Comparison of ENCODE assay signal across 8 cellular contexts in the genomic region with DNA sequence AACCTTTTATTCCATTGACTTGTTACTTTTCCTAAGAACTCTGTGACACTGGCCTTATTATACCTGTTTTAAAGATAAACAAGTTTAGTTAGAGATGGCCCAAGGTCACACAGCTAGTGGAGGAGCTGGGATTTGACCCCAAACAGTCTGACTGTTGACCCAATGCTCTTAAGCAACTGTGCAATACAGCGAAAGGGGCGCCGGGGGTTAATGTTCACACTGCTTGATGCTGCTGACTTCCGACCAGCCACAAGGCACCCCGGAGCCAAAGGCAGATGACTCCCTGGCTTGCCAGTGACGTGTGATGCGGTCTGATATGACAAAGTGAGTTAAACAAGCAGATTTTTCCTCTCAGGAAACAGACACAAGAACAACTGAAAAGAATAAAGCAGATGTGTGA. TPM values are rescaled to one million over a fixed set of nuclear protein-coding genes. Genes with fewer than 3 reads are reported as not detected.
DNase-seq lines count a peak whose midpoint lies in the region; ATAC-seq, FAIRE-seq and TF ChIP-seq lines count a peak whose summit lies in the region.

No MANE protein-coding gene starts in this region.

- POLR2A ChIA-PET in BJ (lab: Charles Lee): no interaction called here

- H3K27ac Mint-ChIP-seq in IgD-negative memory B cell: peak overlapping the region; percentile 72 to 76 (median 73)
- peak overlapping the region; percentile 92 to 97 for H3K27ac Mint-ChIP-seq in natural killer cell treated with Interleukin-12 subunit alpha and Interleukin-12 subunit beta and Interleukin-15 and Interleukin-18, amount 100 ng/mL, for 72 hours
- H3K27ac Mint-ChIP-seq in stimulated activated naive B cell treated with anti-CD40 and anti-IgM and Interleukin-4, amounts not matched to agents 10 μg/mL and 1 μg/mL and 100 μg/mL, for 72 hours: peak overlapping the region; percentile 76

- no peaks in the 10 kb centered on the region for H3K9me3 ChIP-seq in effector memory CD4-positive, alpha-beta T cell (ENCODE audit: control insufficient read depth, low read length)

- CTCF ChIA-PET in BJ (lab: Yijun Ruan, JAX): interaction anchor here (1.5 kb wide), 1 partner anchor 14 kb away, joined by 4 read pairs; no protein-coding TSS in a partner anchor

- FAIRE-seq in urothelium cell line (lab: Jason Lieb, UNC): no peak

- H3K4me1 Mint-ChIP-seq in IgD-negative memory B cell: peaks cover 43 to 69% (median 66%) of the 10 kb centered on the region in 3 donors
- peaks cover 64 to 78% of the 10 kb centered on the region in 2 donors for H3K4me1 Mint-ChIP-seq in natural killer cell treated with Interleukin-12 subunit alpha and Interleukin-12 subunit beta and Interleukin-15 and Interleukin-18, amount 100 ng/mL, for 72 hours (ENCODE audit: low read depth in 2 of 2)
- H3K4me1 Mint-ChIP-seq in stimulated activated naive B cell treated with anti-CD40 and anti-IgM and Interleukin-4, amounts not matched to agents 10 μg/mL and 1 μg/mL and 100 μg/mL, for 72 hours: peaks cover 43 to 80% of the 10 kb centered on the region in 2 donors

- no peak overlapping the region for H3K4me3 ChIP-seq in BJ (ENCODE audit: low read depth, low read length)
- H3K4me3 ChIP-seq in effector memory CD4-positive, alpha-beta T cell (ENCODE audit: insufficient read depth, low read depth, low read length, poor library complexity, severe bottlenecking): no peak overlapping the region

- ATAC-seq in GM21390 (IDR thresholded peaks at IDR 0.05; ENCODE audit: unreplicated experiment): peak; percentile 83
- peak; percentile 96 to 98 for ATAC-seq in natural killer cell treated with Interleukin-12 subunit alpha and Interleukin-12 subunit beta and Interleukin-15 and Interleukin-18, amount 100 ng/mL, for 72 hours
- ATAC-seq in stimulated activated naive B cell treated with anti-CD40 and anti-IgM and Interleukin-4, amounts not matched to agents 10 μg/mL and 1 μg/mL and 100 μg/mL, for 72 hours (replicated peaks): peak; percentile 91

- H3K36me3 Mint-ChIP-seq in IgD-negative memory B cell: peaks cover 7% of the 10 kb centered on the region
- peaks cover 7% of the 10 kb centered on the region for H3K36me3 Mint-ChIP-seq in natural killer cell treated with Interleukin-12 subunit alpha and Interleukin-12 subunit beta and Interleukin-15 and Interleukin-18, amount 100 ng/mL, for 72 hours
- H3K36me3 Mint-ChIP-seq in stimulated activated naive B cell treated with anti-CD40 and anti-IgM and Interleukin-4, amounts not matched to agents 10 μg/mL and 1 μg/mL and 100 μg/mL, for 72 hours: peaks cover 8 to 20% of the 10 kb centered on the region in 2 donors

- H3K27me3 ChIP-seq in BJ (ENCODE audit: control insufficient read depth, insufficient read depth, low read length): no peaks in the 10 kb centered on the region
- H3K27me3 ChIP-seq in effector memory CD4-positive, alpha-beta T cell (replicated peaks; ENCODE audit: control insufficient read depth, insufficient read depth, low read length, poor library complexity, severe bottlenecking): no peaks in the 10 kb centered on the region

- H3K27ac ChIP-seq in effector memory CD4-positive, alpha-beta T cell (ENCODE audit: insufficient read depth, low read length, poor library complexity, severe bottlenecking): peak overlapping the region; percentile 67

- H3K27me3 Mint-ChIP-seq in IgD-negative memory B cell: no peaks in the 10 kb centered on the region
- H3K27me3 Mint-ChIP-seq in natural killer cell treated with Interleukin-12 subunit alpha and Interleukin-12 subunit beta and Interleukin-15 and Interleukin-18, amount 100 ng/mL, for 72 hours: no peaks in the 10 kb centered on the region
- no peaks in the 10 kb centered on the region for H3K27me3 Mint-ChIP-seq in stimulated activated naive B cell treated with anti-CD40 and anti-IgM and Interleukin-4, amounts not matched to agents 10 μg/mL and 1 μg/mL and 100 μg/mL, for 72 hours

- peak overlapping the region; percentile 6 to 58 (median 32) for H3K4me3 Mint-ChIP-seq in IgD-negative memory B cell
- H3K4me3 Mint-ChIP-seq in natural killer cell treated with Interleukin-12 subunit alpha and Interleukin-12 subunit beta and Interleukin-15 and Interleukin-18, amount 100 ng/mL, for 72 hours: peak overlapping the region; percentile 69
- H3K4me3 Mint-ChIP-seq in stimulated activated naive B cell treated with anti-CD40 and anti-IgM and Interleukin-4, amounts not matched to agents 10 μg/mL and 1 μg/mL and 100 μg/mL, for 72 hours: peak overlapping the region; percentile 67 to 74

- H3K9me3 Mint-ChIP-seq in IgD-negative memory B cell: no peaks in the 10 kb centered on the region
- H3K9me3 Mint-ChIP-seq in natural killer cell treated with Interleukin-12 subunit alpha and Interleukin-12 subunit beta and Interleukin-15 and Interleukin-18, amount 100 ng/mL, for 72 hours: no peaks in the 10 kb centered on the region
- no peaks in the 10 kb centered on the region for H3K9me3 Mint-ChIP-seq in stimulated activated naive B cell treated with anti-CD40 and anti-IgM and Interleukin-4, amounts not matched to agents 10 μg/mL and 1 μg/mL and 100 μg/mL, for 72 hours

- H3K36me3 ChIP-seq in BJ (ENCODE audit: control insufficient read depth, insufficient read depth, low read length): no peaks in the 10 kb centered on the region
- H3K36me3 ChIP-seq in effector memory CD4-positive, alpha-beta T cell (ENCODE audit: control insufficient read depth, insufficient read depth, low read length): no peaks in the 10 kb centered on the region

- DNase-seq in BJ (ENCODE audit: low read depth) (peak; percentile 48), urothelium cell line (ENCODE audit: low spot score) (no peak)
- DNase-seq in activated CD4-positive, alpha-beta T cell treated with anti-CD3 and anti-CD28 coated beads, Interleukin-2, amount 50 U/mL, for 48 hours: peak; percentile 75 to 83
- DNase-seq in effector memory CD4-positive, alpha-beta T cell: peak; percentile 61 to 67 (median 65)
- DNase-seq in natural killer cell treated with Interleukin-12 subunit alpha and Interleukin-12 subunit beta and Interleukin-15 and Interleukin-18, amount 100 ng/mL, for 72 hours (ENCODE audit: low spot score): peak; percentile 93
- DNase-seq in stimulated activated naive B cell treated with anti-CD40 and anti-IgM and Interleukin-4, amounts not matched to agents 10 μg/mL and 1 μg/mL and 100 μg/mL, for 72 hours: peak; percentile 72

- peaks cover 37% of the 10 kb centered on the region for H3K4me1 ChIP-seq in effector memory CD4-positive, alpha-beta T cell (ENCODE audit: control insufficient read depth, insufficient read depth, low read length, poor library complexity, severe bottlenecking)

- TF ChIP-seq CTCF in BJ (IDR thresholded peaks at IDR 0.05; ENCODE audit: insufficient read depth, low read depth, low read length): no peak

RNA-seq across cellular contexts. Expression of a gene that starts 23.9 kb away (rescaled TPM):
- polyA plus RNA-seq in BJ (2011; rRNA removed) (11.8 and 15.1 TPM in 2 replicates), IgD-negative memory B cell (29.1 TPM)
- 25.4 and 29.3 TPM in 2 replicates for polyA minus RNA-seq in BJ (2011; rRNA and poly(A)+ RNA removed)
- total RNA-seq in natural killer cell treated with Interleukin-12 subunit alpha and Interleukin-12 subunit beta and Interleukin-15 and Interleukin-18, amount 100 ng/mL, for 72 hours: 100 to 1,000 TPM; 141 to 195 TPM
